Comparison of ENCODE assay signal across 14 cellular contexts in the genomic region with DNA sequence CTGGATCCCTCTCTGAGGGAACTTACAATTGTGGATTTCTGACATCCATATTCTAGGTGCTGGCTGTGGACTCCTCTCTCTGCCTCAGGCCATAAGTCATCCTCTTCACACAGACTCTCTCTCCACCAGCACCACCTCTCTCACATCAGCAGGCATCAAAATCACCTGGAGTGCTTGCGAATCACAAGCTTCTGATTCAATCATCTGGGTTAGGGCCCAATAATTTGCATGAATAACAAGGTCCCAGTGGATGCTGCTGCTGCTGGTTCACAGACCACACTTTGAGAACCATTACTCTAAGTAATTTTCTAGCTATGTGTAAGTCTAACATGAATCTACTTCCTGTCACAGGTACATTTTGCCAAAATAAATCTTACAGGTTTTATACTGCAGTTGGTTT.
DNase-seq lines count a peak whose midpoint lies in the region; ATAC-seq and TF ChIP-seq lines count a peak whose summit lies in the region.
"Had no signal": no experiment of that assay in that cellular context is flagged by ENCODE, and none has a peak within 500 bp of the region (broad histone marks: within the 10 kb centered on the region; RNA-seq: fewer than 3 reads in every experiment).

No MANE protein-coding gene starts in this region.

- H3K4me1 Mint-ChIP-seq in activated CD8-positive, alpha-beta memory T cell treated with anti-CD3 and anti-CD28 coated beads, Interleukin-2, amount 10 ng/mL, durations not matched to agents 7 days and 5 days: peaks cover 17% of the 10 kb centered on the region
- H3K4me1 Mint-ChIP-seq in T-cell (peaks cover 18 to 21% (median 18%) of the 10 kb centered on the region in 3 donors), osteocyte (ENCODE audit: unreplicated experiment) (peaks cover 31% of the 10 kb centered on the region), WTC11 (no peaks in the 10 kb centered on the region)
- peaks cover 6 to 7% of the 10 kb centered on the region in 2 donors for H3K4me1 Mint-ChIP-seq in effector memory CD8-positive, alpha-beta T cell (ENCODE audit: low read depth in 2 of 2)
- H3K4me1 Mint-ChIP-seq: neural progenitor cell had no signal

- H3K9me3 Mint-ChIP-seq in activated CD8-positive, alpha-beta memory T cell treated with anti-CD3 and anti-CD28 coated beads, Interleukin-2, amount 10 ng/mL, durations not matched to agents 7 days and 5 days (ENCODE audit: low read depth): peaks cover 11% of the 10 kb centered on the region
- H3K9me3 Mint-ChIP-seq in T-cell (peaks cover 8 to 15% (median 9%) of the 10 kb centered on the region in 3 donors), osteocyte (ENCODE audit: unreplicated experiment) (no peaks in the 10 kb centered on the region), WTC11 (peaks cover 20% of the 10 kb centered on the region)
- peaks cover 2 to 12% of the 10 kb centered on the region in 2 donors for H3K9me3 Mint-ChIP-seq in effector memory CD8-positive, alpha-beta T cell

- CTCF ChIA-PET in activated CD8-positive, alpha-beta memory T cell treated with anti-CD3 and anti-CD28 coated beads, Interleukin-2, amount 10 ng/mL, durations not matched to agents 7 days and 5 days (lab: Charles Lee): no interaction called here
- CTCF ChIA-PET in T-cell (lab: Charles Lee) (no interaction called here), WTC11 (lab: Charles Lee) (no interaction called here)

- no peak for DNase-seq in activated CD8-positive, alpha-beta memory T cell treated with anti-CD3 and anti-CD28 coated beads, Interleukin-2, amount 10 ng/mL, durations not matched to agents 7 days and 5 days
- DNase-seq in activated CD8-positive, alpha-beta memory T cell treated with anti-CD3 and anti-CD28 coated beads, Interleukin-2, amount 50 U/mL, for 4 hours: no peak
- DNase-seq in T-cell (no peak), osteocyte (ENCODE audit: extremely low spot score, unreplicated experiment) (no peak), WTC11 (ENCODE audit: low spot score) (no peak), putamen (ENCODE audit: low spot score) (no peak)
- DNase-seq in effector memory CD8-positive, alpha-beta T cell: no peak
- DNase-seq: amniotic stem cell, GF-D8, NCI-H2171 had no signal

- TF ChIP-seq CTCF in osteocyte (IDR thresholded peaks at IDR 0.05) (no peak), WTC11 (IDR thresholded peaks at IDR 0.05) (no peak)

- H3K27ac Mint-ChIP-seq in activated CD8-positive, alpha-beta memory T cell treated with anti-CD3 and anti-CD28 coated beads, Interleukin-2, amount 10 ng/mL, durations not matched to agents 7 days and 5 days: peak overlapping the region; percentile 61
- H3K27ac Mint-ChIP-seq in T-cell: peak overlapping the region; percentile 91 to 92
- H3K27ac Mint-ChIP-seq in effector memory CD8-positive, alpha-beta T cell: peak overlapping the region; percentile 82 to 83
- H3K27ac Mint-ChIP-seq in osteocyte (ENCODE audit: unreplicated experiment): peak overlapping the region; percentile 94
- no peak overlapping the region for H3K27ac Mint-ChIP-seq in WTC11
- H3K27ac Mint-ChIP-seq: dendritic cell treated with granulocyte-macrophage colony-stimulating factor and Interleukin-4, amounts not matched to agents 40 ng/mL and 50 ng/mL, for 4 days; neural progenitor cell had no signal

- peak; percentile 16 for ATAC-seq in activated CD8-positive, alpha-beta memory T cell treated with anti-CD3 and anti-CD28 coated beads, Interleukin-2, amount 10 ng/mL, durations not matched to agents 7 days and 5 days
- peak in 2 of 4 experiments; percentile 17 to 20 for ATAC-seq in T-cell (replicated peaks in 1 of 4)
- ATAC-seq in effector memory CD8-positive, alpha-beta T cell (replicated peaks): peak; percentile 27
- no peak for ATAC-seq in WTC11
- ATAC-seq in HG03095 (IDR thresholded peaks at IDR 0.05; ENCODE audit: unreplicated experiment): no peak
- ATAC-seq: A549 had no signal

- POLR2A ChIA-PET in T-cell (lab: Charles Lee) (interaction anchor here in 1 of 2 donors (0.5 kb wide), 1 partner anchor 1781 kb away, joined by 3 read pairs; no protein-coding TSS in a partner anchor), WTC11 (lab: Charles Lee) (no interaction called here)

- H3K4me3 Mint-ChIP-seq in activated CD8-positive, alpha-beta memory T cell treated with anti-CD3 and anti-CD28 coated beads, Interleukin-2, amount 10 ng/mL, durations not matched to agents 7 days and 5 days: no peak overlapping the region
- H3K4me3 Mint-ChIP-seq in T-cell (peak overlapping the region in 2 of 3 donors; percentile 53 to 55), osteocyte (ENCODE audit: unreplicated experiment) (peak overlapping the region; percentile 20), WTC11 (no peak overlapping the region)
- peak overlapping the region; percentile 65 to 69 for H3K4me3 Mint-ChIP-seq in effector memory CD8-positive, alpha-beta T cell
- H3K4me3 Mint-ChIP-seq: dendritic cell treated with granulocyte-macrophage colony-stimulating factor and Interleukin-4, amounts not matched to agents 40 ng/mL and 50 ng/mL, for 4 days; neural progenitor cell had no signal

- H3K36me3 Mint-ChIP-seq in activated CD8-positive, alpha-beta memory T cell treated with anti-CD3 and anti-CD28 coated beads, Interleukin-2, amount 10 ng/mL, durations not matched to agents 7 days and 5 days: peaks cover 14% of the 10 kb centered on the region
- H3K36me3 Mint-ChIP-seq in T-cell (peaks cover 5% of the 10 kb centered on the region), osteocyte (ENCODE audit: unreplicated experiment) (peaks cover 2% of the 10 kb centered on the region), WTC11 (peaks cover 16% of the 10 kb centered on the region)
- H3K36me3 Mint-ChIP-seq in effector memory CD8-positive, alpha-beta T cell (ENCODE audit: insufficient read depth): no peaks in the 10 kb centered on the region
- H3K36me3 Mint-ChIP-seq: neural progenitor cell had no signal

- H3K27me3 Mint-ChIP-seq in activated CD8-positive, alpha-beta memory T cell treated with anti-CD3 and anti-CD28 coated beads, Interleukin-2, amount 10 ng/mL, durations not matched to agents 7 days and 5 days: no peaks in the 10 kb centered on the region
- H3K27me3 Mint-ChIP-seq in T-cell (no peaks in the 10 kb centered on the region), osteocyte (ENCODE audit: unreplicated experiment) (no peaks in the 10 kb centered on the region), WTC11 (ENCODE audit: low read depth) (no peaks in the 10 kb centered on the region)
- H3K27me3 Mint-ChIP-seq in effector memory CD8-positive, alpha-beta T cell: no peaks in the 10 kb centered on the region
- H3K27me3 Mint-ChIP-seq: dendritic cell treated with granulocyte-macrophage colony-stimulating factor and Interleukin-4, amounts not matched to agents 40 ng/mL and 50 ng/mL, for 4 days had no signal

TF ChIP-seq in WTC11, 78 proteins besides CTCF, POLR2A, EP300 and RAD21 (continues in another document):
- TF ChIP-seq, protein P1, sequence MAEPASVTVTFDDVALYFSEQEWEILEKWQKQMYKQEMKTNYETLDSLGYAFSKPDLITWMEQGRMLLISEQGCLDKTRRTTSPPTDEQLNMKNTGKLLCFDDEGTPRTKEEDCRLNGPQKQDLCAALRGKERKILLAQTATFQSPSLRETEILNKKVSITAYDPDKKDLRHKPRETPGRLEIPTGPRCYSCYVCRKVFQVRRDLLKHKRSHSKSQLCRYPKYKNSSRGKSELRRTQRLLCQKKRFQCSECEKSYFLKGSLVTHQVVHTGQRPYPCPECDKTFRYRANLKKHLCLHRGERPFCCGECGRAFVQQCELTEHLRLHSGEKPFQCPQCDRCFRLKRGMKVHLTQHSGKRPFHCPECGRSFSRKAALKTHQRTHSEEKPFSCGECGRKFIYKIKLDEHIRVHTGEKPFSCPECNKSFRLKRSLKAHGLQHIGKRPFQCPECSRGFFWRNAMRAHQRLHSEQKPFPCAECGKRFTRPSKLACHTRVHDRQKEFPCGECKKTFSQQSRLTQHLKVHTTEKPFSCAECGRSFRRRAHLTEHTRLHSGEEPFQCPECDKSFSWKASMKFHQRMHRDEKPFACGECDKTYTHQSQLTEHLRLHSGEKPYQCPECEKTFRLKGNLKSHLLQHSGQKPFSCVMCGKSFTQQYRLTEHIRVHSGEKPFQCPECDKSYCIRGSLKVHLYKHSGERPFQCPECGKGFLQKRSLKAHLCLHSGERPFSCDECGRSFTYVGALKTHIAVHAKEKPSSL (CRISPR knock-in tag; conservative IDR thresholded peaks at IDR 0.05): no peak
- TF ChIP-seq FOXP1 (CRISPR knock-in tag; IDR thresholded peaks at IDR 0.05; ENCODE audit: borderline replicate concordance) (no peak), ELF4 (CRISPR knock-in tag; IDR thresholded peaks at IDR 0.05; ENCODE audit: low read depth) (no peak), ZNF317 (CRISPR knock-in tag; IDR thresholded peaks at IDR 0.05; ENCODE audit: borderline replicate concordance, low read depth) (no peak), ZNF232 (CRISPR knock-in tag; IDR thresholded peaks at IDR 0.05) (no peak)
- TF ChIP-seq, protein P2, sequence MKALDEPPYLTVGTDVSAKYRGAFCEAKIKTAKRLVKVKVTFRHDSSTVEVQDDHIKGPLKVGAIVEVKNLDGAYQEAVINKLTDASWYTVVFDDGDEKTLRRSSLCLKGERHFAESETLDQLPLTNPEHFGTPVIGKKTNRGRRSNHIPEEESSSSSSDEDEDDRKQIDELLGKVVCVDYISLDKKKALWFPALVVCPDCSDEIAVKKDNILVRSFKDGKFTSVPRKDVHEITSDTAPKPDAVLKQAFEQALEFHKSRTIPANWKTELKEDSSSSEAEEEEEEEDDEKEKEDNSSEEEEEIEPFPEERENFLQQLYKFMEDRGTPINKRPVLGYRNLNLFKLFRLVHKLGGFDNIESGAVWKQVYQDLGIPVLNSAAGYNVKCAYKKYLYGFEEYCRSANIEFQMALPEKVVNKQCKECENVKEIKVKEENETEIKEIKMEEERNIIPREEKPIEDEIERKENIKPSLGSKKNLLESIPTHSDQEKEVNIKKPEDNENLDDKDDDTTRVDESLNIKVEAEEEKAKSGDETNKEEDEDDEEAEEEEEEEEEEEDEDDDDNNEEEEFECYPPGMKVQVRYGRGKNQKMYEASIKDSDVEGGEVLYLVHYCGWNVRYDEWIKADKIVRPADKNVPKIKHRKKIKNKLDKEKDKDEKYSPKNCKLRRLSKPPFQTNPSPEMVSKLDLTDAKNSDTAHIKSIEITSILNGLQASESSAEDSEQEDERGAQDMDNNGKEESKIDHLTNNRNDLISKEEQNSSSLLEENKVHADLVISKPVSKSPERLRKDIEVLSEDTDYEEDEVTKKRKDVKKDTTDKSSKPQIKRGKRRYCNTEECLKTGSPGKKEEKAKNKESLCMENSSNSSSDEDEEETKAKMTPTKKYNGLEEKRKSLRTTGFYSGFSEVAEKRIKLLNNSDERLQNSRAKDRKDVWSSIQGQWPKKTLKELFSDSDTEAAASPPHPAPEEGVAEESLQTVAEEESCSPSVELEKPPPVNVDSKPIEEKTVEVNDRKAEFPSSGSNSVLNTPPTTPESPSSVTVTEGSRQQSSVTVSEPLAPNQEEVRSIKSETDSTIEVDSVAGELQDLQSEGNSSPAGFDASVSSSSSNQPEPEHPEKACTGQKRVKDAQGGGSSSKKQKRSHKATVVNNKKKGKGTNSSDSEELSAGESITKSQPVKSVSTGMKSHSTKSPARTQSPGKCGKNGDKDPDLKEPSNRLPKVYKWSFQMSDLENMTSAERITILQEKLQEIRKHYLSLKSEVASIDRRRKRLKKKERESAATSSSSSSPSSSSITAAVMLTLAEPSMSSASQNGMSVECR (CRISPR knock-in tag; IDR thresholded peaks at IDR 0.05; ENCODE audit: borderline replicate concordance): no peak

Comparison
In these comparisons a context has a peak if more than half of its experiments do, and no peak if none do; other contexts are left out.
1. ATAC-seq: peak in activated CD8-positive, alpha-beta memory T cell treated with anti-CD3 and anti-CD28 coated beads, Interleukin-2, amount 10 ng/mL, durations not matched to agents 7 days and 5 days (single experiment) and effector memory CD8-positive, alpha-beta T cell (single experiment); none in WTC11 (single experiment) and HG03095 (single experiment).
2. H3K4me3 Mint-ChIP-seq: peak in T-cell (2 of 3), effector memory CD8-positive, alpha-beta T cell (2 of 2) and osteocyte (single experiment); none in activated CD8-positive, alpha-beta memory T cell treated with anti-CD3 and anti-CD28 coated beads, Interleukin-2, amount 10 ng/mL, durations not matched to agents 7 days and 5 days (single experiment) and WTC11 (single experiment).